Comparison of ENCODE assay signal across 9 cellular contexts in genomic region chr3:109275702-109276293, GRCh38. TPM values are rescaled to one million over a fixed set of nuclear protein-coding genes. Genes with fewer than 3 reads are reported as not detected.
DNase-seq lines count a peak whose midpoint lies in the region; ATAC-seq and TF ChIP-seq lines count a peak whose summit lies in the region.
"Had no signal": no experiment of that assay in that cellular context is flagged by ENCODE, and none has a peak within 500 bp of the region (broad histone marks: within the 10 kb centered on the region; RNA-seq: fewer than 3 reads in every experiment).

No MANE protein-coding gene starts in this region.

- intact Hi-C loops in activated CD4-positive, alpha-beta T cell treated with anti-CD3 and anti-CD28 coated beads, Interleukin-2, amount 10 ng/mL, durations not matched to agents 24 days and 14 days (cut with micrococcal nuclease): no loop called here

- DNase-seq in activated CD4-positive, alpha-beta T cell treated with anti-CD3 and anti-CD28 coated beads, Interleukin-2, amount 10 ng/mL, durations not matched to agents 24 days and 14 days: peak; percentile 55
- DNase-seq in activated CD4-positive, alpha-beta T cell treated with anti-CD3 and anti-CD28 coated beads for 4 hours: no peak
- DNase-seq in NCI-H1048 (lab: John Stamatoyannopoulos, UW): peak; percentile 3
- DNase-seq in choroid plexus epithelial cell (ENCODE audit: low read depth): peak; percentile 77
- DNase-seq in midbrain (lab: John Stamatoyannopoulos, UW): peak; percentile 6
- no peak for DNase-seq in AML-193 (lab: John Stamatoyannopoulos, UW)
- no peak for DNase-seq in NCI-H1694 treated with DMSO at 0.1 percent for 48 hours (lab: John Stamatoyannopoulos, UW)

- H3K4me3 Mint-ChIP-seq in activated CD4-positive, alpha-beta T cell treated with anti-CD3 and anti-CD28 coated beads, Interleukin-2, amount 10 ng/mL, durations not matched to agents 24 days and 14 days: no peak overlapping the region
- H3K4me3 Mint-ChIP-seq: activated naive CD4-positive, alpha-beta T cell treated with anti-CD3 and anti-CD28 coated beads, Interleukin-2, amount 50 U/mL, for 24 hours had no signal

- TF ChIP-seq CTCF in choroid plexus epithelial cell (conservative IDR thresholded peaks at IDR 0.05; ENCODE audit: low read depth, low read length): peak; percentile 89

- H3K9me3 Mint-ChIP-seq in activated CD4-positive, alpha-beta T cell treated with anti-CD3 and anti-CD28 coated beads, Interleukin-2, amount 10 ng/mL, durations not matched to agents 24 days and 14 days: no peaks in the 10 kb centered on the region
- H3K9me3 Mint-ChIP-seq: activated naive CD4-positive, alpha-beta T cell treated with anti-CD3 and anti-CD28 coated beads, Interleukin-2, amount 50 U/mL, for 24 hours had no signal

- no peaks in the 10 kb centered on the region for H3K4me1 Mint-ChIP-seq in activated CD4-positive, alpha-beta T cell treated with anti-CD3 and anti-CD28 coated beads, Interleukin-2, amount 10 ng/mL, durations not matched to agents 24 days and 14 days
- H3K4me1 Mint-ChIP-seq: activated naive CD4-positive, alpha-beta T cell treated with anti-CD3 and anti-CD28 coated beads, Interleukin-2, amount 50 U/mL, for 24 hours had no signal

- no peaks in the 10 kb centered on the region for H3K27me3 Mint-ChIP-seq in activated CD4-positive, alpha-beta T cell treated with anti-CD3 and anti-CD28 coated beads, Interleukin-2, amount 10 ng/mL, durations not matched to agents 24 days and 14 days

- no peak overlapping the region for H3K27ac Mint-ChIP-seq in activated CD4-positive, alpha-beta T cell treated with anti-CD3 and anti-CD28 coated beads, Interleukin-2, amount 10 ng/mL, durations not matched to agents 24 days and 14 days
- H3K27ac Mint-ChIP-seq: activated naive CD4-positive, alpha-beta T cell treated with anti-CD3 and anti-CD28 coated beads, Interleukin-2, amount 50 U/mL, for 24 hours had no signal

- H3K4me3 ChIP-seq in choroid plexus epithelial cell (ENCODE audit: low read depth, low read length): no peak overlapping the region

- no peak for ATAC-seq in HG02588 (IDR thresholded peaks at IDR 0.05; ENCODE audit: unreplicated experiment)

- no peaks in the 10 kb centered on the region for H3K36me3 Mint-ChIP-seq in activated CD4-positive, alpha-beta T cell treated with anti-CD3 and anti-CD28 coated beads, Interleukin-2, amount 10 ng/mL, durations not matched to agents 24 days and 14 days (ENCODE audit: low read depth)
- H3K36me3 Mint-ChIP-seq: activated naive CD4-positive, alpha-beta T cell treated with anti-CD3 and anti-CD28 coated beads, Interleukin-2, amount 50 U/mL, for 24 hours had no signal

RNA-seq across cellular contexts. Expression of gene DPPA2, which starts 40.5 kb away (rescaled TPM):
- not detected in 2 replicates for total RNA-seq in activated CD4-positive, alpha-beta T cell treated with anti-CD3 and anti-CD28 coated beads, Interleukin-2, amount 10 ng/mL, durations not matched to agents 24 days and 14 days

Comparison
In these comparisons a context has a peak if more than half of its experiments do, and no peak if none do; other contexts are left out.
1. DNase-seq: peak in activated CD4-positive, alpha-beta T cell treated with anti-CD3 and anti-CD28 coated beads, Interleukin-2, amount 10 ng/mL, durations not matched to agents 24 days and 14 days (single experiment), NCI-H1048 (single experiment), choroid plexus epithelial cell (single experiment) and midbrain (single experiment); none in activated CD4-positive, alpha-beta T cell treated with anti-CD3 and anti-CD28 coated beads for 4 hours (0 of 2), AML-193 (0 of 2) and NCI-H1694 treated with DMSO at 0.1 percent for 48 hours (single experiment).